ENCODE assay signal across 22 cellular contexts in the genomic region with DNA sequence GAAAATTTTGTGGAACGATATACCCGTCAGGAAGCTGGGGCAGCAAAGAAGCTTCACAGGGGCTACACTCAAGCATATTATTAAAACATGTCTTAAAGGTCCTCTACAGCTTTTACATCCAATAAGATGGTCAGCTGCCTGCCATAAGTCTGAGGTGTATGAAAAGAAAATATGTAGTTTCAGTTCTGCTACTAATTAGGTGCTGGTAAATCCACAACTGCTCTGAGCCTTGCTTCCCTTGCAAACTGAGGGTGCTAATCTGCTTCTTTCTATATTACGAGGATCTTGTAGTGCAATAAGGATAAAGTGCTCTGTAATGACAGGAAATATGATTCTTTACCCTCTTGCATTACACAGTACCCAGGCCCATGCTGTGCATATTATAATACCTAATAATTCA.
DNase-seq lines count a peak whose midpoint lies in the region; ATAC-seq, FAIRE-seq and TF ChIP-seq lines count a peak whose summit lies in the region.
"Had no signal": no experiment of that assay in that cellular context is flagged by ENCODE, and none has a peak within 500 bp of the region (broad histone marks: within the 10 kb centered on the region; RNA-seq: fewer than 3 reads in every experiment).

No MANE protein-coding gene starts in this region.

- DNase-seq in D721Med (ENCODE audit: insufficient read length, low spot score) = no peak
- DNase-seq in NCI-H1417 (lab: John Stamatoyannopoulos, UW) = peak in 2 of 3 experiments; percentile 59 to 94
- peak; percentile 25 for DNase-seq in NCI-H2227 treated with DMSO at 0.1 percent for 48 hours (lab: John Stamatoyannopoulos, UW)
- DNase-seq in NOMO-1 treated with dmso at 0.1 percent for 144 hours (lab: John Stamatoyannopoulos, UW; ENCODE audit: unreplicated experiment) = peak; percentile 34
- no peak for DNase-seq in SKM-1 treated with dmso at 0.1 percent for 144 hours (lab: John Stamatoyannopoulos, UW; ENCODE audit: unreplicated experiment)
- no peak for DNase-seq in activated effector memory CD4-positive, alpha-beta T cell treated with Interleukin-2 at 50 U/mL for 16 hours
- DNase-seq: DMS79 treated with DMSO at 0.1 percent for 48 hours, GOT3, HCEC 1CT, IMR-90, NCI-H1105, NCI-H187 treated with DMSO at 0.1 percent for 48 hours, NCI-H2171, NCI-H446, NCI-H774, SIG-M5, T-cell had no signal

- TF ChIP-seq CTCF in D721Med (IDR thresholded peaks at IDR 0.05; ENCODE audit: insufficient read depth, missing control alignments) = no peak

- ATAC-seq in HG02642 (IDR thresholded peaks at IDR 0.05; ENCODE audit: poor library complexity, unreplicated experiment) = no peak
- ATAC-seq in GM21529 (IDR thresholded peaks at IDR 0.05; ENCODE audit: unreplicated experiment) = no peak
- ATAC-seq: Panc1, SK-N-SH treated with all-trans-retinoic acid at 6 μM for 48 hours, T-cell had no signal

- FAIRE-seq in D721Med (lab: Jason Lieb, UNC) = peak; percentile 88
- FAIRE-seq: A204.1 had no signal

Comparison
In these comparisons a context has a peak if more than half of its experiments do, and no peak if none do; other contexts are left out.
1. DNase-seq: peak in NCI-H1417 (2 of 3), NCI-H2227 treated with DMSO at 0.1 percent for 48 hours (single experiment) and NOMO-1 treated with dmso at 0.1 percent for 144 hours (single experiment); none in D721Med (single experiment), SKM-1 treated with dmso at 0.1 percent for 144 hours (single experiment) and activated effector memory CD4-positive, alpha-beta T cell treated with Interleukin-2 at 50 U/mL for 16 hours (single experiment).